13 cellular contexts compared by ENCODE assay signal in the genomic region with DNA sequence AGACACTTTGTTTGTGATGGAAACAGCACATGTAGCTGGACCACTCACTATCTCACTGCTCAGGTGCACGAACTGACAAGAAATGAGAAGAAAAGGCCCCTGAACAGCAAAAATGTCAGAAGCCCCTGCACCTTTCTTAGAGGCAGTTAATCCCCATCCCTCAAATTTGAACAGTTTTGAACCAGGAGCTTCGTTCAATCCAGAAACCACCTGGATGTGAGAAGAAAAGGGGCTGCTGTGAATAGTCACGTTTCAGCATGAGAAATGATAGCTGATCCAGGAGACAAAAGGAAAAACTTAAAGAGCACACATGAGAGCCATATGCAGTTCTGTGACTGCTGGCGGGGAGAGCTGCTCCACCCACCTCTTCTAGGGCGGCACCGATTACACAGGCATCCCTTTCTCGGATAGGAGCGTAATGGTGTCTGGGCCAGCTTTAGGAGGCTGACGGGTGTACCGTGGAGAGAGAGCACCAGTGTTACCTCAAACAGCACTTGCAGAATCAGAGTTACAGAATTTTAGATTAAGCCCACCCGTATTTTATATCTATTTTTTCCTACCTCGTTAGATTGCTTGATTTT.
A peak's percentile ranks its signal among the peaks of the same experiment; 100 is the strongest.
DNase-seq lines count a peak whose midpoint lies in the region; ATAC-seq, FAIRE-seq and TF ChIP-seq lines count a peak whose summit lies in the region.
"Had no signal": no experiment of that assay in that cellular context is flagged by ENCODE, and none has a peak within 500 bp of the region (broad histone marks: within the 10 kb centered on the region; RNA-seq: fewer than 3 reads in every experiment).

No MANE protein-coding gene starts in this region.

- H3K9me3 ChIP-seq in mesenchymal stem cell (ENCODE audit: control insufficient read depth, low read length): no peaks in the 10 kb centered on the region
- H3K9me3 ChIP-seq: neutrophil had no signal

- no peak overlapping the region for H2BK15ac ChIP-seq in mesenchymal stem cell (ENCODE audit: low read depth, poor library complexity, severe bottlenecking)

- ATAC-seq in activated CD4-positive, alpha-beta T cell treated with anti-CD3 and anti-CD28 coated beads for 36 hours: peak; percentile 81
- no peak for ATAC-seq in HG03432 (IDR thresholded peaks at IDR 0.05; ENCODE audit: unreplicated experiment)

- no peak overlapping the region for H4K91ac ChIP-seq in mesenchymal stem cell (ENCODE audit: low read length)

- H3K23ac ChIP-seq in mesenchymal stem cell (ENCODE audit: low read length in 2 of 2): no peak overlapping the region

- peak overlapping the region; percentile 75 for H2AK5ac ChIP-seq in mesenchymal stem cell (ENCODE audit: low read length, severe bottlenecking)

- no peak overlapping the region for H2BK5ac ChIP-seq in mesenchymal stem cell (ENCODE audit: low read depth, low read length, poor library complexity, severe bottlenecking)

- no peak overlapping the region for H3K14ac ChIP-seq in mesenchymal stem cell (ENCODE audit: low read length in 2 of 2)

- no peak for TF ChIP-seq CTCF in type B pancreatic cell (conservative IDR thresholded peaks at IDR 0.05)

- peak overlapping the region; percentile 28 for H3K9ac ChIP-seq in mesenchymal stem cell (ENCODE audit: low read length)

- peak overlapping the region; percentile 58 for H3K27ac ChIP-seq in mesenchymal stem cell (ENCODE audit: low read length, poor library complexity, severe bottlenecking)
- H3K27ac ChIP-seq: RWPE1 had no signal

- H2BK12ac ChIP-seq in mesenchymal stem cell (ENCODE audit: low read length in 2 of 2): no peak overlapping the region

- POLR2A ChIA-PET in activated CD4-positive, alpha-beta T cell treated with anti-CD3 and anti-CD28 coated beads for 36 hours (lab: Charles Lee): interaction anchor here (0.5 to 1.1 kb wide), 4 partner anchors 9 to 173 kb away, joined by 3 to 5 read pairs (median 4); no protein-coding TSS in a partner anchor

- intact Hi-C loops in activated CD4-positive, alpha-beta T cell treated with anti-CD3 and anti-CD28 coated beads for 36 hours (cut with DNase I, micrococcal nuclease): loop anchor here in 1 of 2 experiments (2.0 to 5.0 kb wide), 2 partner anchors 36 to 84 kb away; no protein-coding TSS in a partner anchor

- H3K18ac ChIP-seq in mesenchymal stem cell (ENCODE audit: low read depth in 1 of 2, low read length in 2 of 2): no peak overlapping the region

- H3K9me3 Mint-ChIP-seq in activated CD4-positive, alpha-beta T cell treated with anti-CD3 and anti-CD28 coated beads for 36 hours (ENCODE audit: low read depth): no peaks in the 10 kb centered on the region
- no peaks in the 10 kb centered on the region for H3K9me3 Mint-ChIP-seq in activated naive CD8-positive, alpha-beta T cell treated with anti-CD3 and anti-CD28 coated beads for 36 hours
- no peaks in the 10 kb centered on the region for H3K9me3 Mint-ChIP-seq in type B pancreatic cell

- no peak overlapping the region for H4K8ac ChIP-seq in mesenchymal stem cell (ENCODE audit: low read length)

- no peak overlapping the region for H3K4me3 ChIP-seq in mesenchymal stem cell (ENCODE audit: insufficient read depth in 1 of 2, low read depth in 1 of 2, low read length in 2 of 2)

- no peak overlapping the region for H3K4ac ChIP-seq in mesenchymal stem cell (ENCODE audit: low read depth in 1 of 2, low read length in 2 of 2)

- H3K79me1 ChIP-seq in mesenchymal stem cell (replicated peaks; ENCODE audit: low read length, poor library complexity, severe bottlenecking): no peaks in the 10 kb centered on the region

- no peaks in the 10 kb centered on the region for H3K36me3 Mint-ChIP-seq in activated CD4-positive, alpha-beta T cell treated with anti-CD3 and anti-CD28 coated beads for 36 hours (ENCODE audit: low read depth)
- H3K36me3 Mint-ChIP-seq in activated naive CD8-positive, alpha-beta T cell treated with anti-CD3 and anti-CD28 coated beads for 36 hours: peaks cover 18% of the 10 kb centered on the region
- H3K36me3 Mint-ChIP-seq in type B pancreatic cell: peaks cover 18% of the 10 kb centered on the region

- CTCF ChIA-PET in activated CD4-positive, alpha-beta T cell treated with anti-CD3 and anti-CD28 coated beads for 36 hours (lab: Charles Lee): interaction anchor here (0.7 to 2.2 kb wide), 12 partner anchors 12 to 112 kb away, joined by 3 to 7 read pairs (median 4); no protein-coding TSS in a partner anchor

- no peak for FAIRE-seq in frontal cortex (lab: Jason Lieb, UNC)

- H2AFZ ChIP-seq in mesenchymal stem cell (ENCODE audit: low read depth, low read length): no peak overlapping the region

- peak overlapping the region; percentile 50 for H3K4me3 Mint-ChIP-seq in activated CD4-positive, alpha-beta T cell treated with anti-CD3 and anti-CD28 coated beads for 36 hours
- H3K4me3 Mint-ChIP-seq in activated naive CD8-positive, alpha-beta T cell treated with anti-CD3 and anti-CD28 coated beads for 36 hours: peak overlapping the region; percentile 42
- H3K4me3 Mint-ChIP-seq in type B pancreatic cell: no peak overlapping the region

- WGBS in mesenchymal stem cell: 95% methylated on average over 11 of the region's 12 CpGs

- H3K36me3 ChIP-seq in mesenchymal stem cell (ENCODE audit: control insufficient read depth in 1 of 2, insufficient read depth in 2 of 2, low read depth in 1 of 2, low read length in 2 of 2): peaks cover 0 to 4% of the 10 kb centered on the region in 2 experiments
- H3K36me3 ChIP-seq: neutrophil had no signal

- H3K27me3 ChIP-seq in mesenchymal stem cell (ENCODE audit: control insufficient read depth in 1 of 2, insufficient read depth in 1 of 2, low read length in 2 of 2): no peaks in the 10 kb centered on the region
- H3K27me3 ChIP-seq: neutrophil had no signal

- peak overlapping the region; percentile 85 for H3K27ac Mint-ChIP-seq in activated CD4-positive, alpha-beta T cell treated with anti-CD3 and anti-CD28 coated beads for 36 hours
- peak overlapping the region; percentile 81 for H3K27ac Mint-ChIP-seq in activated naive CD8-positive, alpha-beta T cell treated with anti-CD3 and anti-CD28 coated beads for 36 hours
- peak overlapping the region; percentile 10 for H3K27ac Mint-ChIP-seq in type B pancreatic cell

- H3K4me2 ChIP-seq in mesenchymal stem cell (ENCODE audit: low read length, poor library complexity, severe bottlenecking): no peak overlapping the region

- peaks cover 80% of the 10 kb centered on the region for H3K4me1 Mint-ChIP-seq in activated CD4-positive, alpha-beta T cell treated with anti-CD3 and anti-CD28 coated beads for 36 hours
- peaks cover 75% of the 10 kb centered on the region for H3K4me1 Mint-ChIP-seq in activated naive CD8-positive, alpha-beta T cell treated with anti-CD3 and anti-CD28 coated beads for 36 hours
- peaks cover 66% of the 10 kb centered on the region for H3K4me1 Mint-ChIP-seq in type B pancreatic cell (ENCODE audit: unreplicated experiment)

- H2BK120ac ChIP-seq in mesenchymal stem cell (ENCODE audit: low read depth, low read length): no peak overlapping the region

- H3K4me1 ChIP-seq in mesenchymal stem cell (ENCODE audit: control insufficient read depth, insufficient read depth, low read depth, low read length): peaks cover 33% of the 10 kb centered on the region

- DNase-seq in activated CD4-positive, alpha-beta T cell treated with anti-CD3 and anti-CD28 coated beads for 36 hours: peak; percentile 77
- no peak for DNase-seq in activated CD4-positive, alpha-beta T cell treated with anti-CD3 and anti-CD28 coated beads for 1 hour
- DNase-seq in activated naive CD8-positive, alpha-beta T cell treated with anti-CD3 and anti-CD28 coated beads for 36 hours: peak; percentile 47
- DNase-seq in mesenchymal stem cell (no peak), type B pancreatic cell (ENCODE audit: extremely low spot score, unreplicated experiment) (no peak), frontal cortex (ENCODE audit: low spot score in 2 of 2) (no peak), ureter (ENCODE audit: low spot score) (no peak)
- DNase-seq: activated CD8-positive, alpha-beta memory T cell treated with anti-CD3 and anti-CD28 coated beads for 24 hours; GDM1; NCI-H2171 treated with DMSO at 0.1 percent for 48 hours had no signal

- no peaks in the 10 kb centered on the region for H3K27me3 Mint-ChIP-seq in activated CD4-positive, alpha-beta T cell treated with anti-CD3 and anti-CD28 coated beads for 36 hours
- no peaks in the 10 kb centered on the region for H3K27me3 Mint-ChIP-seq in activated naive CD8-positive, alpha-beta T cell treated with anti-CD3 and anti-CD28 coated beads for 36 hours
- no peaks in the 10 kb centered on the region for H3K27me3 Mint-ChIP-seq in type B pancreatic cell

Comparison
In these comparisons a context has a peak if more than half of its experiments do, and no peak if none do; other contexts are left out.
1. DNase-seq: peak in activated CD4-positive, alpha-beta T cell treated with anti-CD3 and anti-CD28 coated beads for 36 hours (single experiment) and activated naive CD8-positive, alpha-beta T cell treated with anti-CD3 and anti-CD28 coated beads for 36 hours (single experiment); none in activated CD4-positive, alpha-beta T cell treated with anti-CD3 and anti-CD28 coated beads for 1 hour (single experiment), mesenchymal stem cell (single experiment), type B pancreatic cell (single experiment), frontal cortex (0 of 2) and ureter (single experiment).
2. H3K27ac Mint-ChIP-seq: peak in every context shown above with its lines; median percentile 85 in activated CD4-positive, alpha-beta T cell treated with anti-CD3 and anti-CD28 coated beads for 36 hours; 81 in activated naive CD8-positive, alpha-beta T cell treated with anti-CD3 and anti-CD28 coated beads for 36 hours; 10 in type B pancreatic cell.